In the genomic region with DNA sequence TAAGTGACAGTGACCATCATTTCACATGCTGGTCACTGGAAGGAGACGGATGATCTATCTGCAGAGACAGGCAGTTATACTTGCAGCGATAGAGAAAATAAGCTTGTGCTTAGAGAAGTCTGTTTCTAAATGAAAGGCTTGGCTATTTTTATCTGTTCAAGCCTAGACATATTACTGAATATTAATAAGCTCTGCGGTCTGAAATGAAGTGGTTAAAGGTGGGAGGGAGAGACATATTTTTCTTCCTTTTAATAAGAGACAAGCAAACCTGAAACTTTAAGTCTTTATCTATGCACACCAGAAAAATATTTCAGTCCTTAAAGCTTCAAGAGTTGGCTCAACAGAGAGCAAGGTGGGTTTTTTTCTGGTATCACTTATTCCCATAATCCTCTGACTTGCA, we compare ENCODE assay signal across 28 cellular contexts.
"Had no signal": no experiment of that assay in that cellular context is flagged by ENCODE, and none has a peak within 500 bp of the region (broad histone marks: within the 10 kb centered on the region; RNA-seq: fewer than 3 reads in every experiment).

No MANE protein-coding gene starts in this region.

- H3K27ac ChIP-seq: adrenal gland, body of pancreas, SJSA1 had no signal

- H3K4me3 ChIP-seq: adrenal gland, body of pancreas, SJSA1 had no signal

- H3K36me3 Mint-ChIP-seq: activated naive CD4-positive, alpha-beta T cell treated with anti-CD3 and anti-CD28 coated beads, Interleukin-2, amount 10 ng/mL, durations not matched to agents 7 days and 5 days; activated naive CD8-positive, alpha-beta T cell treated with anti-CD3 and anti-CD28 coated beads, Interleukin-2, amount 10 ng/mL, durations not matched to agents 7 days and 5 days; WTC11 had no signal

- H3K4me3 Mint-ChIP-seq: activated CD4-positive, alpha-beta T cell treated with anti-CD3 and anti-CD28 coated beads for 36 hours; activated CD8-positive, alpha-beta T cell treated with anti-CD3 and anti-CD28 coated beads for 36 hours; activated naive CD4-positive, alpha-beta T cell treated with anti-CD3 and anti-CD28 coated beads, Interleukin-2, amount 10 ng/mL, durations not matched to agents 7 days and 5 days; activated naive CD8-positive, alpha-beta T cell treated with anti-CD3 and anti-CD28 coated beads, Interleukin-2, amount 10 ng/mL, durations not matched to agents 7 days and 5 days; activated T-cell treated with anti-CD3 and anti-CD28 coated beads, Interleukin-2, amount 50 U/mL, for 72 hours; T-helper 1 cell treated with Interleukin-12 subunit alpha and Interleukin-12 subunit beta and Interleukin-4 antibody, amounts not matched to agents 30 μg/mL and 1 μg/mL, for 36 hours; WTC11 had no signal

- H3K27me3 ChIP-seq: adrenal gland, body of pancreas, SJSA1 had no signal

- H3K36me3 ChIP-seq: adrenal gland, SJSA1 had no signal

- H3K9me3 ChIP-seq: adrenal gland, body of pancreas, SJSA1 had no signal

- H3K27me3 Mint-ChIP-seq: activated CD4-positive, alpha-beta T cell treated with anti-CD3 and anti-CD28 coated beads for 36 hours; activated CD8-positive, alpha-beta T cell treated with anti-CD3 and anti-CD28 coated beads for 36 hours; activated naive CD8-positive, alpha-beta T cell treated with anti-CD3 and anti-CD28 coated beads, Interleukin-2, amount 10 ng/mL, durations not matched to agents 7 days and 5 days had no signal

- FAIRE-seq: bronchial epithelial cell, RCC 7860 had no signal

- H3K4me1 ChIP-seq: adrenal gland, body of pancreas, SJSA1 had no signal

- H3K27ac Mint-ChIP-seq: activated CD4-positive, alpha-beta T cell treated with anti-CD3 and anti-CD28 coated beads for 36 hours; activated CD8-positive, alpha-beta T cell treated with anti-CD3 and anti-CD28 coated beads for 36 hours; activated naive CD4-positive, alpha-beta T cell treated with anti-CD3 and anti-CD28 coated beads, Interleukin-2, amount 10 ng/mL, durations not matched to agents 7 days and 5 days; activated naive CD8-positive, alpha-beta T cell treated with anti-CD3 and anti-CD28 coated beads, Interleukin-2, amount 10 ng/mL, durations not matched to agents 7 days and 5 days; activated T-cell treated with anti-CD3 and anti-CD28 coated beads, Interleukin-2, amount 50 U/mL, for 72 hours; activated T-helper 2 cell treated with anti-CD3 and anti-CD28 coated beads, Interferon-gamma antibody, Interleukin-2, Interleukin-4, amounts not matched to agents 10 μg/mL and 5 μg/mL and 100 μg/mL, durations not matched to agents 14 hours and 24 hours and 36 hours; T-helper 1 cell treated with Interleukin-12 subunit alpha and Interleukin-12 subunit beta and Interleukin-4 antibody, amounts not matched to agents 30 μg/mL and 1 μg/mL, for 36 hours; WTC11 had no signal

- H3K9me3 Mint-ChIP-seq: activated CD8-positive, alpha-beta T cell treated with anti-CD3 and anti-CD28 coated beads for 36 hours; activated naive CD4-positive, alpha-beta T cell treated with anti-CD3 and anti-CD28 coated beads, Interleukin-2, amount 10 ng/mL, durations not matched to agents 7 days and 5 days; activated naive CD8-positive, alpha-beta T cell treated with anti-CD3 and anti-CD28 coated beads, Interleukin-2, amount 10 ng/mL, durations not matched to agents 7 days and 5 days; activated T-cell treated with anti-CD3 and anti-CD28 coated beads, Interleukin-2, amount 50 U/mL, for 72 hours; activated T-helper 2 cell treated with anti-CD3 and anti-CD28 coated beads, Interferon-gamma antibody, Interleukin-2, Interleukin-4, amounts not matched to agents 10 μg/mL and 5 μg/mL and 100 μg/mL, durations not matched to agents 14 hours and 24 hours and 36 hours; WTC11 had no signal

- DNase-seq: activated CD4-positive, alpha-beta T cell treated with anti-CD3 and anti-CD28 coated beads for 36 hours; activated CD8-positive, alpha-beta memory T cell treated with anti-CD3 and anti-CD28 coated beads, Interleukin-2, amount 50 U/mL, for 4 hours; activated CD8-positive, alpha-beta T cell treated with anti-CD3 and anti-CD28 coated beads for 36 hours; activated gamma-delta T cell treated with Interleukin-2 at 50 U/mL for 16 hours; activated naive CD4-positive, alpha-beta T cell treated with anti-CD3 and anti-CD28 coated beads, Interleukin-2, amount 10 ng/mL, durations not matched to agents 7 days and 5 days; activated naive CD8-positive, alpha-beta T cell treated with anti-CD3 and anti-CD28 coated beads, Interleukin-2, amount 10 ng/mL, durations not matched to agents 7 days and 5 days; activated T-cell treated with anti-CD3 and anti-CD28 coated beads, Interleukin-2, amount 50 U/mL, for 72 hours; adrenal gland; aorta; body of pancreas; central memory CD4-positive, alpha-beta T cell; Kasumi-1; KBM-7; NCI-H1105 treated with DMSO at 0.1 percent for 48 hours; NCI-H1436 treated with DMSO at 0.1 percent for 48 hours; NCI-H187; NCI-H2107; NCI-H2171 treated with DMSO at 0.1 percent for 48 hours; NCI-H510A; NCI-H526 treated with DMSO at 0.1 percent for 48 hours; NCI-H82; SHP77 had no signal
